Comparison of ENCODE assay signal across 14 cellular contexts in the genomic region with DNA sequence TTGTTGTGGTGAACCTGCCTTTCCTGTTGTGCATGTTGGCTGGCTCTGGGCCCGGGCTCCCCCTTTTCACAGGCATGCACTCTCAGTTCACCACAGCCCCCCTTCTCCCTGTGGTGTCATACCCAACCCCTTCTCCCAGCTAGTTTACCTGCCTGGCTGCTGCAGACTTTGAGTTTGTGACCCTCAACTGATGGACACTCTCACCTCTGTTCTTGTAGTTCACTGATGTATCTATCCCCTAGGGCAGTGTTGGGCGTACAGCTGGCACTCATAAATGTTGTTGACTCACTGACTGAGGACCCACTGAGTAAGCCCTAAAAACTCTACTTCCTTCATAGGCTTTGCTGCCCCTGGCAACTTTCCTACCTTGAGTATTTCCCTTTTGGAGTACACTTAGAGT. TPM values are rescaled to one million over a fixed set of nuclear protein-coding genes. Genes with fewer than 3 reads are reported as not detected.
A peak's percentile ranks its signal among the peaks of the same experiment; 100 is the strongest.
DNase-seq lines count a peak whose midpoint lies in the region; ATAC-seq, FAIRE-seq and TF ChIP-seq lines count a peak whose summit lies in the region.
"Had no signal": no experiment of that assay in that cellular context is flagged by ENCODE, and none has a peak within 500 bp of the region (broad histone marks: within the 10 kb centered on the region; RNA-seq: fewer than 3 reads in every experiment).

No MANE protein-coding gene starts in this region.

- no peaks in the 10 kb centered on the region for H3K9me2 ChIP-seq in PC-3 (replicated peaks; ENCODE audit: low read length)

- H3K27me3 Mint-ChIP-seq in central memory CD8-positive, alpha-beta T cell, result no peaks in the 10 kb centered on the region

- ATAC-seq in PC-3, result peak; percentile 84
- peak; percentile 94 for ATAC-seq in central memory CD8-positive, alpha-beta T cell (replicated peaks; ENCODE audit: extremely low read depth, poor library complexity, severe bottlenecking)
- peak; percentile 60 for ATAC-seq in stimulated activated effector memory CD8-positive, alpha-beta T cell treated with anti-CD3 and anti-CD28 coated beads, Interleukin-12 subunit alpha, Interleukin-12 subunit beta, amount 100 ng/mL, for 72 hours

- H3K9me3 ChIP-seq in PC-3 (ENCODE audit: low read length), result no peaks in the 10 kb centered on the region

- no peaks in the 10 kb centered on the region for H4K20me1 ChIP-seq in PC-3 (ENCODE audit: low read length)

- BruUV-seq in PC-3 (replicated peaks; lab: Mats Ljungman, UMichigan), result no TSS peak

- peak overlapping the region; percentile 35 for H3K27ac Mint-ChIP-seq in central memory CD8-positive, alpha-beta T cell (ENCODE audit: low read depth)
- no peak overlapping the region for H3K27ac Mint-ChIP-seq in stimulated activated effector memory CD8-positive, alpha-beta T cell treated with anti-CD3 and anti-CD28 coated beads, Interleukin-12 subunit alpha, Interleukin-12 subunit beta, amount 100 ng/mL, for 72 hours
- H3K27ac Mint-ChIP-seq: B cell had no signal

- peaks cover 1% of the 10 kb centered on the region for H3K36me3 Mint-ChIP-seq in central memory CD8-positive, alpha-beta T cell (ENCODE audit: insufficient read depth)
- H3K36me3 Mint-ChIP-seq in stimulated activated effector memory CD8-positive, alpha-beta T cell treated with anti-CD3 and anti-CD28 coated beads, Interleukin-12 subunit alpha, Interleukin-12 subunit beta, amount 100 ng/mL, for 72 hours, result no peaks in the 10 kb centered on the region

- H3K27me3 ChIP-seq in PC-3 (ENCODE audit: low read length), result no peaks in the 10 kb centered on the region

- peak overlapping the region; percentile 1; the same call in 1 of the 2 replicates for H3K4me3 ChIP-seq in PC-3 (ENCODE audit: low read length)

- intact Hi-C loops in PC-3 (cut with micrococcal nuclease), result loop anchor here (1.0 to 5.0 kb wide), 3 partner anchors 11 to 175 kb away; partner anchors contain the start of gene KMO

- no peak for TF ChIP-seq POLR2A in GM12891 (IDR thresholded peaks at IDR 0.05; ENCODE audit: low read depth, low read length)

- POLR2A ChIA-PET in PC-3 (lab: Charles Lee; ENCODE audit: unreplicated experiment), result interaction anchor here (0.6 kb wide), 2 partner anchors 9 to 187 kb away, joined by 3 read pairs; no protein-coding TSS in a partner anchor

- H3K9ac ChIP-seq in PC-3 (ENCODE audit: low read length), result peak overlapping the region; percentile 8

- no peaks in the 10 kb centered on the region for H3K9me3 Mint-ChIP-seq in central memory CD8-positive, alpha-beta T cell
- H3K9me3 Mint-ChIP-seq in stimulated activated effector memory CD8-positive, alpha-beta T cell treated with anti-CD3 and anti-CD28 coated beads, Interleukin-12 subunit alpha, Interleukin-12 subunit beta, amount 100 ng/mL, for 72 hours, result no peaks in the 10 kb centered on the region

- H3K4me3 Mint-ChIP-seq in central memory CD8-positive, alpha-beta T cell, result peak overlapping the region; percentile 53
- H3K4me3 Mint-ChIP-seq in stimulated activated effector memory CD8-positive, alpha-beta T cell treated with anti-CD3 and anti-CD28 coated beads, Interleukin-12 subunit alpha, Interleukin-12 subunit beta, amount 100 ng/mL, for 72 hours, result no peak overlapping the region
- H3K4me3 Mint-ChIP-seq: B cell had no signal

- H2AFZ ChIP-seq in PC-3 (ENCODE audit: low read length), result no peak overlapping the region

- no peak for FAIRE-seq in GM12891 (lab: Jason Lieb, UNC)

- H3K4me1 ChIP-seq in PC-3 (ENCODE audit: insufficient read depth, low read length), result peaks cover 50% of the 10 kb centered on the region

- peaks cover 22% of the 10 kb centered on the region for H3F3A ChIP-seq in PC-3 (ENCODE audit: low read length, unreplicated experiment)

- no peak for TF ChIP-seq CTCF in PC-3 (conservative IDR thresholded peaks at IDR 0.05; ENCODE audit: low read depth, low read length)

- H3K79me2 ChIP-seq in PC-3 (ENCODE audit: low read length), result no peaks in the 10 kb centered on the region

- no peaks in the 10 kb centered on the region for H3K36me3 ChIP-seq in PC-3 (ENCODE audit: low read depth, low read length)

- H3K27ac ChIP-seq in PC-3 (ENCODE audit: low read length), result peak overlapping the region; percentile 82

- peak overlapping the region; percentile 72 for H3K4me2 ChIP-seq in PC-3 (ENCODE audit: low read length)

- CTCF ChIA-PET in PC-3 (lab: Charles Lee), result interaction anchor here (0.7 kb wide), 1 partner anchor 97 kb away, joined by 3 read pairs; no protein-coding TSS in a partner anchor

- peak; percentile 14 for DNase-seq in activated CD8-positive, alpha-beta memory T cell treated with anti-CD3 and anti-CD28 coated beads, Interleukin-2, amount 50 U/mL, for 1 hour (ENCODE audit: extremely low read depth)
- DNase-seq in activated CD8-positive, alpha-beta memory T cell treated with anti-CD3 and anti-CD28 coated beads for 24 hours, result no peak
- DNase-seq in PC-3 (peak; percentile 100), GM12891 (ENCODE audit: insufficient read length, low spot score) (no peak), NCI-H2171 treated with DMSO at 0.1 percent for 48 hours (lab: John Stamatoyannopoulos, UW) (no peak)
- DNase-seq in central memory CD8-positive, alpha-beta T cell (ENCODE audit: low spot score in 2 of 2), result peak; percentile 20 to 61
- no peak for DNase-seq in stimulated activated effector memory CD8-positive, alpha-beta T cell treated with anti-CD3 and anti-CD28 coated beads, Interleukin-12 subunit alpha, Interleukin-12 subunit beta, amount 100 ng/mL, for 72 hours (ENCODE audit: low spot score in 2 of 2)
- no peak for DNase-seq in stimulated activated CD4-positive, alpha-beta T cell treated with anti-CD3 and anti-CD28 coated beads, Interleukin-15, amount 100 ng/mL, for 24 hours
- DNase-seq: kidney glomerular epithelial cell, NCI-H510A treated with DMSO at 0.1 percent for 48 hours had no signal

- peaks cover 13% of the 10 kb centered on the region for H3K4me1 Mint-ChIP-seq in central memory CD8-positive, alpha-beta T cell
- H3K4me1 Mint-ChIP-seq in stimulated activated effector memory CD8-positive, alpha-beta T cell treated with anti-CD3 and anti-CD28 coated beads, Interleukin-12 subunit alpha, Interleukin-12 subunit beta, amount 100 ng/mL, for 72 hours, result peaks cover 12% of the 10 kb centered on the region
- H3K4me1 Mint-ChIP-seq: B cell had no signal

TF ChIP-seq in GM12891, 5 proteins besides CTCF, POLR2A, EP300 and RAD21:
- no peak for TF ChIP-seq TAF1 (IDR thresholded peaks at IDR 0.05; ENCODE audit: low read depth, low read length)
- TF ChIP-seq PAX5 (IDR thresholded peaks at IDR 0.05; ENCODE audit: insufficient read depth, low read length, severe bottlenecking), result no peak
- TF ChIP-seq POU2F2 (IDR thresholded peaks at IDR 0.05; ENCODE audit: low read depth, low read length), result no peak
- TF ChIP-seq POLR2AphosphoS5 (IDR thresholded peaks at IDR 0.05; ENCODE audit: low read depth, low read length), result no peak
- TF ChIP-seq SPI1 (IDR thresholded peaks at IDR 0.05; ENCODE audit: low read depth, low read length), result no peak
TF ChIP-seq in GM12891: peak in this region for 0.

RNA-seq across cellular contexts. Expression of gene WDR64, which starts 54.9 kb away (rescaled TPM):
- total RNA-seq in PC-3 (2014; rRNA removed), result not detected in 2 replicates
- not detected for polyA plus RNA-seq in GM12891 (2012; ENCODE audit: low read depth, missing spikeins)
- total RNA-seq: activated naive CD4-positive, alpha-beta T cell treated with anti-CD3 and anti-CD28 coated beads, Interleukin-2, amount 50 U/mL, for 72 hours; B cell; omental fat pad; T-helper 2 cell treated with Interferon-gamma antibody and Interleukin-4, amounts not matched to agents 100 ng/mL and 5 ng/mL, for 36 hours had no signal

Comparison
In these comparisons a context has a peak if more than half of its experiments do, and no peak if none do; other contexts are left out.
1. DNase-seq: peak in activated CD8-positive, alpha-beta memory T cell treated with anti-CD3 and anti-CD28 coated beads, Interleukin-2, amount 50 U/mL, for 1 hour (single experiment), PC-3 (single experiment) and central memory CD8-positive, alpha-beta T cell (2 of 2); none in activated CD8-positive, alpha-beta memory T cell treated with anti-CD3 and anti-CD28 coated beads for 24 hours (single experiment), stimulated activated effector memory CD8-positive, alpha-beta T cell treated with anti-CD3 and anti-CD28 coated beads, Interleukin-12 subunit alpha, Interleukin-12 subunit beta, amount 100 ng/mL, for 72 hours (0 of 2), GM12891 (single experiment), NCI-H2171 treated with DMSO at 0.1 percent for 48 hours (single experiment) and stimulated activated CD4-positive, alpha-beta T cell treated with anti-CD3 and anti-CD28 coated beads, Interleukin-15, amount 100 ng/mL, for 24 hours (single experiment).
2. Peak in every context shown above with its lines, with median percentiles within 50 percentile points of each other: ATAC-seq.